Comparison of ENCODE assay signal across 18 cellular contexts in genomic region chr1:201990427-201990826, GRCh38. TPM values are rescaled to one million over a fixed set of nuclear protein-coding genes. Genes with fewer than 3 reads are reported as not detected.
"Had no signal": no experiment of that assay in that cellular context is flagged by ENCODE, and none has a peak within 500 bp of the region (broad histone marks: within the 10 kb centered on the region; RNA-seq: fewer than 3 reads in every experiment).

No MANE protein-coding gene starts in this region.

- H3K4me1 ChIP-seq: parathyroid adenoma, transverse colon had no signal

- H3K27ac ChIP-seq: esophagus muscularis mucosa, parathyroid adenoma, transverse colon had no signal

- H3K4me3 ChIP-seq: esophagus muscularis mucosa, transverse colon had no signal

- H3K9ac ChIP-seq: parathyroid adenoma had no signal

- H3K27me3 Mint-ChIP-seq: activated CD4-positive, alpha-beta memory T cell treated with anti-CD3 and anti-CD28 coated beads, Interleukin-2, amount 10 ng/mL, durations not matched to agents 7 days and 5 days; activated naive CD8-positive, alpha-beta T cell treated with anti-CD3 and anti-CD28 coated beads, Interleukin-2, amount 50 U/mL, for 24 hours; central memory CD8-positive, alpha-beta T cell; stimulated activated memory B cell treated with anti-CD40 and anti-IgM and Interleukin-4, amounts not matched to agents 10 μg/mL and 1 μg/mL and 100 μg/mL, for 72 hours; T-cell had no signal

- H3K27ac Mint-ChIP-seq: activated CD4-positive, alpha-beta memory T cell treated with anti-CD3 and anti-CD28 coated beads, Interleukin-2, amount 10 ng/mL, durations not matched to agents 7 days and 5 days; activated naive CD8-positive, alpha-beta T cell treated with anti-CD3 and anti-CD28 coated beads, Interleukin-2, amount 50 U/mL, for 24 hours; stimulated activated memory B cell treated with anti-CD40 and anti-IgM and Interleukin-4, amounts not matched to agents 10 μg/mL and 1 μg/mL and 100 μg/mL, for 72 hours; T-cell had no signal

- H3K4me3 Mint-ChIP-seq: activated CD4-positive, alpha-beta memory T cell treated with anti-CD3 and anti-CD28 coated beads, Interleukin-2, amount 10 ng/mL, durations not matched to agents 7 days and 5 days; activated naive CD8-positive, alpha-beta T cell treated with anti-CD3 and anti-CD28 coated beads, Interleukin-2, amount 50 U/mL, for 24 hours; central memory CD8-positive, alpha-beta T cell; mesothelial cell of epicardium; neural crest cell; stimulated activated memory B cell treated with anti-CD40 and anti-IgM and Interleukin-4, amounts not matched to agents 10 μg/mL and 1 μg/mL and 100 μg/mL, for 72 hours; T-cell had no signal

- H3K4me1 Mint-ChIP-seq: activated naive CD8-positive, alpha-beta T cell treated with anti-CD3 and anti-CD28 coated beads, Interleukin-2, amount 50 U/mL, for 24 hours; central memory CD8-positive, alpha-beta T cell; stimulated activated memory B cell treated with anti-CD40 and anti-IgM and Interleukin-4, amounts not matched to agents 10 μg/mL and 1 μg/mL and 100 μg/mL, for 72 hours had no signal

- H3K27me3 ChIP-seq: esophagus muscularis mucosa, transverse colon had no signal

- H3K9me3 Mint-ChIP-seq: activated CD4-positive, alpha-beta memory T cell treated with anti-CD3 and anti-CD28 coated beads, Interleukin-2, amount 10 ng/mL, durations not matched to agents 7 days and 5 days; activated naive CD8-positive, alpha-beta T cell treated with anti-CD3 and anti-CD28 coated beads, Interleukin-2, amount 50 U/mL, for 24 hours; central memory CD8-positive, alpha-beta T cell; mesothelial cell of epicardium; neural crest cell; stimulated activated memory B cell treated with anti-CD40 and anti-IgM and Interleukin-4, amounts not matched to agents 10 μg/mL and 1 μg/mL and 100 μg/mL, for 72 hours; T-cell had no signal

- ATAC-seq: activated naive CD8-positive, alpha-beta T cell treated with anti-CD3 and anti-CD28 coated beads, Interleukin-2, amount 50 U/mL, for 24 hours; stimulated activated memory B cell treated with anti-CD40 and anti-IgM and Interleukin-4, amounts not matched to agents 10 μg/mL and 1 μg/mL and 100 μg/mL, for 72 hours; T-cell had no signal

- DNase-seq: activated CD4-positive, alpha-beta memory T cell treated with anti-CD3 and anti-CD28 coated beads, Interleukin-2, amount 10 ng/mL, durations not matched to agents 7 days and 5 days; activated naive CD4-positive, alpha-beta T cell; activated naive CD8-positive, alpha-beta T cell treated with anti-CD3 and anti-CD28 coated beads, Interleukin-2, amount 50 U/mL, for 24 hours; activated T-cell treated with anti-CD3 and anti-CD28 coated beads, Interleukin-2, amount 50 U/mL, for 48 hours; dermis blood vessel endothelial cell; foreskin fibroblast; stimulated activated CD4-positive, alpha-beta T cell treated with anti-CD3 and anti-CD28 coated beads, Interleukin-1b, Interleukin-23, amount 100 ng/mL, for 48 hours; T-cell; T1000; transverse colon had no signal

- H3K9me3 ChIP-seq: esophagus muscularis mucosa, transverse colon had no signal

RNA-seq across cellular contexts. Expression of gene ELF3, which starts 20.0 kb away (rescaled TPM):
- total RNA-seq: myocyte, SK-MEL-5 had no signal

RNA-seq across cellular contexts. Expression of gene LMOD1, which starts 44.1 kb away (rescaled TPM):
- total RNA-seq: activated CD4-positive, alpha-beta memory T cell treated with anti-CD3 and anti-CD28 coated beads, Interleukin-2, amount 10 ng/mL, durations not matched to agents 7 days and 5 days; SK-MEL-5 had no signal
